31 cellular contexts compared by ENCODE assay signal in the genomic region with DNA sequence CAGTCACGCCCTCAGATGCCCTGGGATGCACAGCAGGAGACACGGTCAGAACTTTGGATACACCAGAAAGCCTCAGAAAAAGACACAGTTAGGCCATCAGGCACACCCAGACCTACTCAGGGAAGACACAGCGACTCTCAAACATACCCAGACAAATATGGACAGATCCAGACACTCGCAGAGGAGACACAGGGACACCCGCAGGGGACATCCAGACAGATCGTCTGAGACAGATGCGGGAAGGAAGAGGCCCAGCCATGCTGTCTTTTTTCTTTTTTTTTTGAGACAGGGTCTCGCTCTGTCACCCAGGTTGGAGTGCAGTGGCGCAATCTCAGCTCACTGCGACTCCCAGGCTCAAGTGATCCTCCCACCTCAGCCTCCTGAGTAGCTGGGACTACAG. TPM values are rescaled to one million over a fixed set of nuclear protein-coding genes. Genes with fewer than 3 reads are reported as not detected.
"Had no signal": no experiment of that assay in that cellular context is flagged by ENCODE, and none has a peak within 500 bp of the region (broad histone marks: within the 10 kb centered on the region; RNA-seq: fewer than 3 reads in every experiment).

No MANE protein-coding gene starts in this region.

- ATAC-seq: activated CD4-positive, alpha-beta T cell treated with anti-CD3 and anti-CD28 coated beads for 36 hours; activated CD4-positive, CD25-positive, alpha-beta regulatory T cell treated with anti-CD3 and anti-CD28 coated beads, Interleukin-2, amount 50 U/mL, for 24 hours; activated CD8-positive, alpha-beta memory T cell treated with anti-CD3 and anti-CD28 coated beads, Interleukin-2, amount 10 ng/mL, durations not matched to agents 7 days and 5 days; activated CD8-positive, alpha-beta T cell treated with anti-CD3 and anti-CD28 coated beads, Interleukin-2, amount 10 ng/mL, durations not matched to agents 7 days and 5 days; activated naive CD8-positive, alpha-beta T cell treated with anti-CD3 and anti-CD28 coated beads, Interleukin-2, amount 50 U/mL, for 24 hours; WTC11 had no signal

- DNase-seq: activated CD4-positive, alpha-beta memory T cell treated with anti-CD3 and anti-CD28 coated beads, Interleukin-2, amount 10 ng/mL, durations not matched to agents 7 days and 5 days; activated CD4-positive, alpha-beta T cell treated with anti-CD3 and anti-CD28 coated beads for 1 hour; activated CD4-positive, alpha-beta T cell treated with anti-CD3 and anti-CD28 coated beads for 36 hours; activated CD4-positive, alpha-beta T cell treated with anti-CD3 and anti-CD28 coated beads for 48 hours; activated CD4-positive, alpha-beta T cell treated with anti-CD3 and anti-CD28 coated beads, Interleukin-2, amount 10 ng/mL, durations not matched to agents 7 days and 5 days; activated CD4-positive, alpha-beta T cell treated with anti-CD3 and anti-CD28 coated beads, Interleukin-2, amount 50 U/mL, for 48 hours; activated CD4-positive, CD25-positive, alpha-beta regulatory T cell; activated CD8-positive, alpha-beta memory T cell treated with anti-CD3 and anti-CD28 coated beads for 24 hours; activated CD8-positive, alpha-beta memory T cell treated with anti-CD3 and anti-CD28 coated beads, Interleukin-2, amount 10 ng/mL, durations not matched to agents 7 days and 5 days; activated CD8-positive, alpha-beta memory T cell treated with anti-CD3 and anti-CD28 coated beads, Interleukin-2, amount 50 U/mL, for 48 hours; activated CD8-positive, alpha-beta T cell treated with anti-CD3 and anti-CD28 coated beads, Interleukin-2, amount 10 ng/mL, durations not matched to agents 7 days and 5 days; activated effector memory CD4-positive, alpha-beta T cell treated with Interleukin-2 at 50 U/mL for 16 hours; activated gamma-delta T cell; activated naive CD4-positive, alpha-beta T cell treated with anti-CD3 and anti-CD28 coated beads, Interleukin-2, amount 10 ng/mL, durations not matched to agents 7 days and 5 days; activated naive CD4-positive, alpha-beta T cell treated with Interleukin-2 at 50 U/mL for 16 hours; activated naive CD8-positive, alpha-beta T cell treated with anti-CD3 and anti-CD28 coated beads, Interleukin-2, amount 10 ng/mL, durations not matched to agents 7 days and 5 days; activated naive CD8-positive, alpha-beta T cell treated with anti-CD3 and anti-CD28 coated beads, Interleukin-2, amount 50 U/mL, for 24 hours; activated T-cell treated with anti-CD3 and anti-CD28 coated beads, Interleukin-2, amount 50 U/mL, for 24 hours; activated T-cell treated with anti-CD3 and anti-CD28 coated beads, Interleukin-2, amount 50 U/mL, for 48 hours; amygdala; anterior cingulate cortex; caudate nucleus; T-helper 1 cell; T-helper 2 cell; T-helper 9 cell had no signal

- H3K27me3 ChIP-seq: cardiac muscle cell had no signal

- H3K27ac ChIP-seq: ascending aorta, cardiac muscle cell, VCaP had no signal

- H3K36me3 ChIP-seq: ascending aorta, cardiac muscle cell had no signal

- H3K9me3 ChIP-seq: ascending aorta had no signal

- H3K4me3 ChIP-seq: ascending aorta, cardiac muscle cell had no signal

RNA-seq across cellular contexts. Expression of gene DPF1, which starts 4.8 kb away (rescaled TPM):
- total RNA-seq: ascending aorta, bronchial epithelial cell had no signal

RNA-seq across cellular contexts. Expression of gene PPP1R14A, which starts 37.0 kb away (rescaled TPM):
- total RNA-seq: activated CD4-positive, alpha-beta memory T cell treated with anti-CD3 and anti-CD28 coated beads, Interleukin-2, amount 10 ng/mL, durations not matched to agents 7 days and 5 days; activated CD4-positive, alpha-beta T cell treated with anti-CD3 and anti-CD28 coated beads, Interleukin-2, amount 10 ng/mL, durations not matched to agents 7 days and 5 days; activated CD8-positive, alpha-beta memory T cell treated with anti-CD3 and anti-CD28 coated beads, Interleukin-2, amount 10 ng/mL, durations not matched to agents 7 days and 5 days; activated CD8-positive, alpha-beta T cell treated with anti-CD3 and anti-CD28 coated beads, Interleukin-2, amount 10 ng/mL, durations not matched to agents 7 days and 5 days; activated naive CD8-positive, alpha-beta T cell treated with anti-CD3 and anti-CD28 coated beads, Interleukin-2, amount 10 ng/mL, durations not matched to agents 7 days and 5 days had no signal
